In genomic region chr10:49520122-49520775, GRCh38 we compare ENCODE assay signal across 15 cellular contexts. TPM values are rescaled to one million over a fixed set of nuclear protein-coding genes. Genes with fewer than 3 reads are reported as not detected.
A peak's percentile ranks its signal among the peaks of the same experiment; 100 is the strongest.
DNase-seq lines count a peak whose midpoint lies in the region; ATAC-seq and TF ChIP-seq lines count a peak whose summit lies in the region.
"Had no signal": no experiment of that assay in that cellular context is flagged by ENCODE, and none has a peak within 500 bp of the region (broad histone marks: within the 10 kb centered on the region; RNA-seq: fewer than 3 reads in every experiment).

No MANE protein-coding gene starts in this region.

- no peak for DNase-seq in HFFc6
- DNase-seq in caudate nucleus (lab: John Stamatoyannopoulos, UW): peak in 2 of 61 donors; percentile 24 to 44
- no peak for DNase-seq in activated naive CD4-positive, alpha-beta T cell treated with Interleukin-2 at 50 U/mL for 16 hours
- no peak for DNase-seq in effector CD4-positive, alpha-beta T cell
- DNase-seq in epidermal melanocyte (ENCODE audit: insufficient read length, low spot score): no peak
- DNase-seq: ACHN; CD4-positive, alpha-beta memory T cell; DMS79 had no signal

- peaks cover 54% of the 10 kb centered on the region for H3K4me1 Mint-ChIP-seq in HFFc6 (ENCODE audit: low read depth)
- peaks cover 21% of the 10 kb centered on the region for H3K4me1 Mint-ChIP-seq in nephron

- H3K27ac ChIP-seq in caudate nucleus (ENCODE audit: low read depth, low read length) (peak overlapping the region; percentile 46), skeletal muscle tissue (ENCODE audit: low read depth, low read length) (no peak overlapping the region)
- H3K27ac ChIP-seq: C4-2B, HL-60 had no signal

- peak overlapping the region in 2 of 3 donors; percentile 17 to 41 for H3K9ac ChIP-seq in skeletal muscle tissue (ENCODE audit: low read depth in 1 of 3, low read length in 3 of 3)

- no peaks in the 10 kb centered on the region for H3K9me3 ChIP-seq in skeletal muscle tissue (ENCODE audit: control insufficient read depth in 3 of 3, low read length in 3 of 3)
- H3K9me3 ChIP-seq: HAP-1 had no signal

- no peak for TF ChIP-seq CTCF in HFFc6 (IDR thresholded peaks at IDR 0.05)
- TF ChIP-seq CTCF in nephron (IDR thresholded peaks at IDR 0.05; ENCODE audit: unreplicated experiment in 3 of 3): no peak

- H3K36me3 Mint-ChIP-seq in HFFc6 (ENCODE audit: low read depth): peaks cover 39% of the 10 kb centered on the region
- H3K36me3 Mint-ChIP-seq in nephron (ENCODE audit: low read depth): peaks cover 34% of the 10 kb centered on the region

- H3K27me3 Mint-ChIP-seq in HFFc6 (ENCODE audit: insufficient read depth) (peaks cover 3% of the 10 kb centered on the region; the same call in 1 of the 2 replicates), nephron (ENCODE audit: low read depth) (no peaks in the 10 kb centered on the region)
- H3K27me3 Mint-ChIP-seq: B cell; CD4-positive, alpha-beta memory T cell had no signal

- H3K27ac Mint-ChIP-seq in HFFc6: peak overlapping the region; percentile 51; the same call in 1 of the 2 replicates
- peak overlapping the region in 2 of 3 experiments; percentile 17 to 32 for H3K27ac Mint-ChIP-seq in nephron

- H3K4me3 Mint-ChIP-seq in HFFc6 (no peak overlapping the region), nephron (no peak overlapping the region)
- H3K4me3 Mint-ChIP-seq: B cell; CD4-positive, alpha-beta memory T cell had no signal

- ATAC-seq in HG02798 (IDR thresholded peaks at IDR 0.05; ENCODE audit: poor library complexity, unreplicated experiment): no peak

- H3K4me1 ChIP-seq in skeletal muscle tissue (ENCODE audit: control insufficient read depth in 3 of 3, insufficient read depth in 3 of 3, low read length in 3 of 3): peaks cover 8 to 28% (median 19%) of the 10 kb centered on the region in 3 donors

- H3K36me3 ChIP-seq in skeletal muscle tissue (ENCODE audit: control insufficient read depth in 3 of 3, insufficient read depth in 3 of 3, low read length in 3 of 3): peaks cover 6 to 36% (median 21%) of the 10 kb centered on the region in 3 donors
- H3K36me3 ChIP-seq: HAP-1 had no signal

- H3K9me3 Mint-ChIP-seq in HFFc6: no peaks in the 10 kb centered on the region
- no peaks in the 10 kb centered on the region for H3K9me3 Mint-ChIP-seq in nephron
- H3K9me3 Mint-ChIP-seq: CD4-positive, alpha-beta memory T cell had no signal

- no peaks in the 10 kb centered on the region for H3K27me3 ChIP-seq in skeletal muscle tissue (ENCODE audit: control insufficient read depth in 3 of 3, insufficient read depth in 3 of 3, low read length in 3 of 3)

- no peak overlapping the region for H3K4me3 ChIP-seq in skeletal muscle tissue (ENCODE audit: low read length in 3 of 3)
- H3K4me3 ChIP-seq: HAP-1 had no signal

RNA-seq across cellular contexts. Expression of gene ERCC6, which starts 18.7 kb away (rescaled TPM):
- 10 to 100 TPM; 52.5 to 97.5 (median 59.3) TPM for total RNA-seq in HFFc6 (2021; fragmentation: NEBNext Ultra II Directional; extraction: Animal tissue kit (Norgen Biotek cat#: 25700))
- total RNA-seq in skeletal muscle tissue: 24.0 TPM
